In genomic region chr1:42155362-42155761, GRCh38 we compare ENCODE assay signal across 34 cellular contexts. TPM values are rescaled to one million over a fixed set of nuclear protein-coding genes. Genes with fewer than 3 reads are reported as not detected.
"Had no signal": no experiment of that assay in that cellular context is flagged by ENCODE, and none has a peak within 500 bp of the region (broad histone marks: within the 10 kb centered on the region; RNA-seq: fewer than 3 reads in every experiment).

No MANE protein-coding gene starts in this region.

- H3K4me1 Mint-ChIP-seq: nephron had no signal

- H3K27ac Mint-ChIP-seq: naive thymus-derived CD4-positive, alpha-beta T cell; natural killer cell; nephron; progenitor cell of endocrine pancreas; stimulated activated naive B cell treated with anti-CD40 and anti-IgM and Interleukin-4, amounts not matched to agents 10 μg/mL and 1 μg/mL and 100 μg/mL, for 72 hours; stimulated activated naive CD8-positive, alpha-beta T cell treated with anti-CD3 and anti-CD28 coated beads, Interleukin-15, Interleukin-2, amounts not matched to agents 100 ng/mL and 50 ng/mL, for 24 hours; type B pancreatic cell had no signal

- H3K4me3 Mint-ChIP-seq: naive thymus-derived CD4-positive, alpha-beta T cell; natural killer cell; nephron; stimulated activated naive B cell treated with anti-CD40 and anti-IgM and Interleukin-4, amounts not matched to agents 10 μg/mL and 1 μg/mL and 100 μg/mL, for 72 hours; stimulated activated naive CD8-positive, alpha-beta T cell treated with anti-CD3 and anti-CD28 coated beads, Interleukin-15, Interleukin-2, amounts not matched to agents 100 ng/mL and 50 ng/mL, for 24 hours; type B pancreatic cell had no signal

- H3K9ac ChIP-seq: parathyroid adenoma had no signal

- H3K4me2 ChIP-seq: smooth muscle cell had no signal

- H3K4me1 ChIP-seq: parathyroid adenoma, psoas muscle, spleen, thyroid gland, uterus had no signal

- DNase-seq: naive thymus-derived CD4-positive, alpha-beta T cell; natural killer cell; occipital lobe; ovary; posterior cingulate gyrus; psoas muscle; right cardiac atrium; right lobe of liver; spleen; stimulated activated CD4-positive, alpha-beta T cell treated with anti-CD3 and anti-CD28 coated beads, Interleukin-12 subunit alpha, Interleukin-12 subunit beta, amount 100 ng/mL, for 4 hours; stimulated activated CD4-positive, alpha-beta T cell treated with anti-CD3 and anti-CD28 coated beads, Interleukin-1b, Interleukin-23, amount 100 ng/mL, for 48 hours; stimulated activated CD4-positive, alpha-beta T cell treated with anti-CD3 and anti-CD28 coated beads, Interleukin-4, amount 100 ng/mL, for 1 hour; stimulated activated CD4-positive, alpha-beta T cell treated with anti-CD3 and anti-CD28 coated beads, Interleukin-4, amount 100 ng/mL, for 4 hours; stimulated activated CD8-positive, alpha-beta memory T cell treated with anti-CD3 and anti-CD28 coated beads, Interleukin-4, amount 100 ng/mL, for 48 hours; stimulated activated naive B cell treated with anti-CD40 and anti-IgM and Interleukin-4, amounts not matched to agents 10 μg/mL and 1 μg/mL and 100 μg/mL, for 72 hours; stimulated activated naive CD4-positive, alpha-beta T cell treated with Interleukin-2 at 50 U/mL for 16 hours; stomach; thyroid gland; transverse colon; uterus had no signal

- H2AFZ ChIP-seq: parathyroid adenoma had no signal

- H3K36me3 ChIP-seq: ovary, right lobe of liver, spleen, stomach, thoracic aorta, thyroid gland, transverse colon, uterus had no signal

- H3K79me2 ChIP-seq: parathyroid adenoma had no signal

- H3K27me3 ChIP-seq: ovary, right lobe of liver, thyroid gland, transverse colon, uterus had no signal

- H3K9me3 Mint-ChIP-seq: natural killer cell; nephron; stimulated activated naive B cell treated with anti-CD40 and anti-IgM and Interleukin-4, amounts not matched to agents 10 μg/mL and 1 μg/mL and 100 μg/mL, for 72 hours; stimulated activated naive CD8-positive, alpha-beta T cell treated with anti-CD3 and anti-CD28 coated beads, Interleukin-15, Interleukin-2, amounts not matched to agents 100 ng/mL and 50 ng/mL, for 24 hours; type B pancreatic cell had no signal

- H3K4me3 ChIP-seq: ovary, psoas muscle, right lobe of liver, skin epidermis, smooth muscle cell, spleen, stomach, thoracic aorta, thyroid gland, transverse colon, uterus had no signal

- H3K9me3 ChIP-seq: ovary, right lobe of liver, thoracic aorta, thyroid gland, uterus had no signal

- H3K27ac ChIP-seq: ovary, parathyroid adenoma, psoas muscle, right lobe of liver, skin epidermis, spleen, stomach, thoracic aorta, thyroid gland, transverse colon, uterus had no signal

- ATAC-seq: naive thymus-derived CD4-positive, alpha-beta T cell; natural killer cell; psoas muscle; right lobe of liver; stimulated activated naive B cell treated with anti-CD40 and anti-IgM and Interleukin-4, amounts not matched to agents 10 μg/mL and 1 μg/mL and 100 μg/mL, for 72 hours had no signal

- H3K36me3 Mint-ChIP-seq: naive thymus-derived CD4-positive, alpha-beta T cell; stimulated activated naive B cell treated with anti-CD40 and anti-IgM and Interleukin-4, amounts not matched to agents 10 μg/mL and 1 μg/mL and 100 μg/mL, for 72 hours; type B pancreatic cell had no signal

RNA-seq across cellular contexts. Expression of gene GUCA2B, which starts 2.2 kb away (rescaled TPM):
- total RNA-seq: naive thymus-derived CD4-positive, alpha-beta T cell; natural killer cell; occipital lobe; osteoblast; ovary; psoas muscle; renal cortical epithelial cell; right cardiac atrium; smooth muscle cell; spleen; subcutaneous adipose tissue; temporal lobe; thoracic aorta; thyroid gland; ureter; uterus had no signal
- polyA plus RNA-seq: naive thymus-derived CD4-positive, alpha-beta T cell; neural cell; ovary; right cardiac atrium; smooth muscle cell; spleen had no signal

RNA-seq across cellular contexts. Expression of gene GUCA2A, which starts 9.2 kb away (rescaled TPM):
- total RNA-seq: natural killer cell, occipital lobe, osteoblast, progenitor cell of endocrine pancreas, renal cortical epithelial cell, right cardiac atrium, right lobe of liver, smooth muscle cell, spleen, temporal lobe, thoracic aorta, thyroid gland, ureter, uterus had no signal
- polyA plus RNA-seq: naive thymus-derived CD4-positive, alpha-beta T cell; neural cell; ovary; psoas muscle; right cardiac atrium; smooth muscle cell; spleen; stomach had no signal
